In the genomic region with DNA sequence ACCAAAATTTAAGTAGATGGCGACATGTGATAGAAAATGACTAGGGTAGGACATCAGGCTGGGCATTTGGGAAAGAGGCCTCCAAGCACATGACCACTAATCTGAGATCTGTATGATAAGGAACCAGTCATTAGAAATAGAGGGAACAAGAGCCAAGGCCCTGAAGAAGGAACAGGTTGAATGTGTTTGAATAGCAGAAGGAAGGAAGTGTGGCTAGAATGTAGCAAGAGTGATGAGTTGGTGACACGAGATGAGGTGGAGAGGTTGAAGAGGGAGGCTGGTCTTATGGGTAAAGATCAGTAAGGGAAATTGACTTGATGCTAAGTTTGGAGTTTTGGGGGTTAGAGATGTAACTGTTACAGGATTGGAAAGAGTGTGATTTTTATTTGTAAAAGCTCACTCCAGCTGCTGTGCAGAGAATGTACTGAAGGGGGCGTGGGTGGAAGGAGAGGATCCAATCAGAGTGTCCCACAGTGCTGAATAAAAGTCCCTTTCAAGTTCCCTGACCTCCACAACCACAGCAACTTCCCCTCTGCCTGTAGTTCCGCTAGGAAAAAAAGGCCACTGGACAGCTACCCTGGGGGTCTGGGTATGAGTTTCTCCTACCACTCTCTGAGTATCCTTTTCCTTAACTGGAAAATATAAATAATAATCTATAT, we compare ENCODE assay signal across 10 cellular contexts.
A peak's percentile ranks its signal among the peaks of the same experiment; 100 is the strongest.
DNase-seq lines count a peak whose midpoint lies in the region; ATAC-seq and TF ChIP-seq lines count a peak whose summit lies in the region.
"Had no signal": no experiment of that assay in that cellular context is flagged by ENCODE, and none has a peak within 500 bp of the region (broad histone marks: within the 10 kb centered on the region; RNA-seq: fewer than 3 reads in every experiment).

No MANE protein-coding gene starts in this region.

- H3K9me3 ChIP-seq in SK-N-SH (no peaks in the 10 kb centered on the region), liver (ENCODE audit: control insufficient read depth in 4 of 4, low read length in 3 of 4) (no peaks in the 10 kb centered on the region), stomach (no peaks in the 10 kb centered on the region)

- peaks cover 6% of the 10 kb centered on the region for H3K4me1 Mint-ChIP-seq in activated T-cell treated with anti-CD3 and anti-CD28 coated beads, Interleukin-2, amount 50 U/mL, for 24 hours (ENCODE audit: low read depth)

- H2AFZ ChIP-seq in SK-N-SH (ENCODE audit: low read depth) = no peak overlapping the region

- intact Hi-C loops in stomach (cut with DNase I; ENCODE audit: low total_unique reads) = no loop called here

- peaks cover 3% of the 10 kb centered on the region for H3K9me3 Mint-ChIP-seq in activated T-cell treated with anti-CD3 and anti-CD28 coated beads, Interleukin-2, amount 50 U/mL, for 24 hours

- H3K36me3 ChIP-seq in SK-N-SH (replicated peaks in 1 of 2; ENCODE audit: control insufficient read depth in 1 of 2, insufficient read depth in 2 of 2, low read length in 1 of 2) (no peaks in the 10 kb centered on the region), liver (ENCODE audit: control insufficient read depth in 4 of 4, insufficient read depth in 3 of 4, low read depth in 1 of 4, low read length in 3 of 4) (peaks cover 0 to 1% (median 0%) of the 10 kb centered on the region in 4 donors), stomach (no peaks in the 10 kb centered on the region)

- CTCF ChIA-PET in SK-N-SH (lab: Yijun Ruan, JAX) = interaction anchor here (1.0 to 1.7 kb wide), 8 partner anchors 16 to 295 kb away, joined by 3 to 4 read pairs (median 3); a partner anchor contains a TSS

- H3K4me2 ChIP-seq in SK-N-SH = no peak overlapping the region

- H3K79me2 ChIP-seq in SK-N-SH (ENCODE audit: insufficient read depth) = no peaks in the 10 kb centered on the region

- 45% methylated on average over 4 of the region's 4 CpGs for WGBS in SK-N-SH (ENCODE audit: low lambda C conversion rate)
- 63% methylated on average over 4 of the region's 4 CpGs for WGBS in liver
- WGBS in stomach, 5 donors = 40 to 58% (median 44%) methylated on average over 4 of the region's 4 CpGs

- H4K20me1 ChIP-seq in SK-N-SH (ENCODE audit: insufficient read depth) = no peaks in the 10 kb centered on the region

- H3K27ac Mint-ChIP-seq in activated T-cell treated with anti-CD3 and anti-CD28 coated beads, Interleukin-2, amount 50 U/mL, for 24 hours = no peak overlapping the region
- H3K27ac Mint-ChIP-seq: activated naive CD8-positive, alpha-beta T cell had no signal

- no peak overlapping the region for H3K4me3 Mint-ChIP-seq in activated T-cell treated with anti-CD3 and anti-CD28 coated beads, Interleukin-2, amount 50 U/mL, for 24 hours
- H3K4me3 Mint-ChIP-seq: activated naive CD8-positive, alpha-beta T cell had no signal

- peaks cover 48% of the 10 kb centered on the region for H3K27me3 Mint-ChIP-seq in activated T-cell treated with anti-CD3 and anti-CD28 coated beads, Interleukin-2, amount 50 U/mL, for 24 hours

- DNase-seq in EH (ENCODE audit: low read depth) (peak; percentile 28), HFF-Myc (ENCODE audit: extremely low read depth, low read depth) (no peak), SK-N-SH (peak; percentile 47), stomach (no peak)
- no peak for DNase-seq in activated T-cell treated with anti-CD3 and anti-CD28 coated beads, Interleukin-2, amount 50 U/mL, for 24 hours
- no peak for DNase-seq in activated naive CD4-positive, alpha-beta T cell treated with anti-CD3 and anti-CD28 coated beads, Interleukin-2, amount 50 U/mL, for 16 hours
- DNase-seq: stimulated activated naive CD8-positive, alpha-beta T cell treated with anti-CD3 and anti-CD28 coated beads, Interleukin-15, Interleukin-2, amounts not matched to agents 100 U/mL and 50 U/mL, for 24 hours had no signal

- H3K4me3 ChIP-seq in HFF-Myc (replicated peaks; ENCODE audit: low read depth, low read length) (no peak overlapping the region), SK-N-SH (ENCODE audit: low read depth in 2 of 2, low read length in 1 of 2) (no peak overlapping the region; a peak in 1 of 4 replicates), liver (ENCODE audit: low read depth in 1 of 3, low read length in 3 of 3) (no peak overlapping the region), stomach (no peak overlapping the region)

- TF ChIP-seq RAD21 in SK-N-SH (IDR thresholded peaks at IDR 0.05; ENCODE audit: low read length) (peak; percentile 14; the same call in 1 of the 2 replicates), liver (IDR thresholded peaks at IDR 0.05) (peak; percentile 28 to 70)

- H3K27me3 ChIP-seq in SK-N-SH (ENCODE audit: insufficient read depth) (peaks cover 15% of the 10 kb centered on the region), liver (ENCODE audit: control insufficient read depth in 4 of 4, insufficient read depth in 4 of 4, low read length in 3 of 4) (peaks cover 0 to 8% (median 6%) of the 10 kb centered on the region in 4 donors), stomach (peaks cover 7 to 44% (median 32%) of the 10 kb centered on the region in 3 donors)

- no peak overlapping the region for H3K9ac ChIP-seq in SK-N-SH
- H3K9ac ChIP-seq in liver (ENCODE audit: low read depth in 1 of 2, low read length in 2 of 2) = no peak overlapping the region

- POLR2A ChIA-PET in SK-N-SH (lab: Yijun Ruan, JAX) = no interaction called here

- TF ChIP-seq CTCF in HFF-Myc (IDR thresholded peaks at IDR 0.05; ENCODE audit: low read depth, low read length, missing control alignments) (peak; percentile 57), SK-N-SH (IDR thresholded peaks at IDR 0.05) (peak; percentile 48), liver (IDR thresholded peaks at IDR 0.05; ENCODE audit: low read depth, low read length, missing input control) (peak; percentile 34), stomach (IDR thresholded peaks at IDR 0.05) (no peak)

- H3F3A ChIP-seq in SK-N-SH (replicated peaks; ENCODE audit: insufficient read depth) = no peaks in the 10 kb centered on the region

- peaks cover 11 to 16% of the 10 kb centered on the region in 2 experiments; a peak in 2 of 4 replicates for H3K4me1 ChIP-seq in SK-N-SH (ENCODE audit: control insufficient read depth in 1 of 2, insufficient read depth in 2 of 2, low read depth in 1 of 2, low read length in 1 of 2)
- H3K4me1 ChIP-seq in liver (ENCODE audit: control insufficient read depth in 4 of 4, insufficient read depth in 4 of 4, low read length in 3 of 4) = peaks cover 3 to 23% (median 18%) of the 10 kb centered on the region in 4 donors
- H3K4me1 ChIP-seq in stomach = peaks cover 11 to 26% (median 19%) of the 10 kb centered on the region in 4 donors

- no peak for TF ChIP-seq POLR2A in stomach (IDR thresholded peaks at IDR 0.05)

- no peaks in the 10 kb centered on the region for H3K9me2 ChIP-seq in SK-N-SH

- no peak for ATAC-seq in GM18870 (IDR thresholded peaks at IDR 0.05; ENCODE audit: unreplicated experiment)
- ATAC-seq: stimulated activated naive CD8-positive, alpha-beta T cell treated with anti-CD3 and anti-CD28 coated beads, Interleukin-15, Interleukin-2, amounts not matched to agents 100 U/mL and 50 U/mL, for 24 hours had no signal

- no peaks in the 10 kb centered on the region for H3K36me3 Mint-ChIP-seq in activated T-cell treated with anti-CD3 and anti-CD28 coated beads, Interleukin-2, amount 50 U/mL, for 24 hours (ENCODE audit: low read depth)

- TF ChIP-seq EP300 in SK-N-SH (IDR thresholded peaks at IDR 0.05; ENCODE audit: borderline replicate concordance in 1 of 2, low read depth in 1 of 2, low read length in 1 of 2) (no peak), stomach (IDR thresholded peaks at IDR 0.05) (no peak)

- H3K27ac ChIP-seq in SK-N-SH (ENCODE audit: low read depth in 2 of 2, low read length in 1 of 2) (no peak overlapping the region), liver (ENCODE audit: low read depth in 1 of 2, low read length in 2 of 2) (no peak overlapping the region), stomach (no peak overlapping the region)

TF ChIP-seq in SK-N-SH, 30 proteins besides CTCF, POLR2A, EP300 and RAD21 (continues in another document):
- TF ChIP-seq SIN3A (IDR thresholded peaks at IDR 0.05; ENCODE audit: borderline replicate concordance, low read depth, low read length) (no peak), YY1 (IDR thresholded peaks at IDR 0.05; ENCODE audit: low read depth) (no peak), EZH2phosphoT487 (IDR thresholded peaks at IDR 0.05; ENCODE audit: borderline replicate concordance, low read depth) (no peak), NRF1 (IDR thresholded peaks at IDR 0.05; ENCODE audit: low read depth, low read length) (no peak), TEAD4 (IDR thresholded peaks at IDR 0.05; ENCODE audit: borderline replicate concordance, insufficient read depth) (no peak), RCOR1 (IDR thresholded peaks at IDR 0.05; ENCODE audit: low read length) (no peak), GABPA (IDR thresholded peaks at IDR 0.05; ENCODE audit: low read depth) (no peak)
- TF ChIP-seq, protein P1, sequence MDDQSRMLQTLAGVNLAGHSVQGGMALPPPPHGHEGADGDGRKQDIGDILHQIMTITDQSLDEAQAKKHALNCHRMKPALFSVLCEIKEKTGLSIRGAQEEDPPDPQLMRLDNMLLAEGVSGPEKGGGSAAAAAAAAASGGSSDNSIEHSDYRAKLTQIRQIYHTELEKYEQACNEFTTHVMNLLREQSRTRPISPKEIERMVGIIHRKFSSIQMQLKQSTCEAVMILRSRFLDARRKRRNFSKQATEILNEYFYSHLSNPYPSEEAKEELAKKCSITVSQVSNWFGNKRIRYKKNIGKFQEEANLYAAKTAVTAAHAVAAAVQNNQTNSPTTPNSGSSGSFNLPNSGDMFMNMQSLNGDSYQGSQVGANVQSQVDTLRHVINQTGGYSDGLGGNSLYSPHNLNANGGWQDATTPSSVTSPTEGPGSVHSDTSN (IDR thresholded peaks at IDR 0.05) = no peak

TF ChIP-seq in liver, 16 proteins besides CTCF, POLR2A, EP300 and RAD21 (continues in another document):
- TF ChIP-seq RXRA (IDR thresholded peaks at IDR 0.05) = no peak
- no peak for TF ChIP-seq TAF1 (conservative IDR thresholded peaks at IDR 0.05)
- TF ChIP-seq HNF4A (conservative IDR thresholded peaks at IDR 0.05) = no peak

Comparison
In these comparisons a context has a peak if more than half of its experiments do, and no peak if none do; other contexts are left out.
1. DNase-seq: peak in EH (single experiment) and SK-N-SH (single experiment); none in HFF-Myc (single experiment), activated T-cell treated with anti-CD3 and anti-CD28 coated beads, Interleukin-2, amount 50 U/mL, for 24 hours (single experiment), stomach (single experiment) and activated naive CD4-positive, alpha-beta T cell treated with anti-CD3 and anti-CD28 coated beads, Interleukin-2, amount 50 U/mL, for 16 hours (single experiment).
2. CTCF ChIP-seq: peak in HFF-Myc (single experiment), SK-N-SH (single experiment) and liver (single experiment); none in stomach (0 of 7).